Comparison of ENCODE assay signal across 2 cellular contexts in genomic region chrX:40262641-40263560, GRCh38.
TF ChIP-seq lines count a peak whose summit lies in the region.

No MANE protein-coding gene starts in this region.

TF ChIP-seq in IMR-90, 13 proteins besides CTCF, POLR2A, EP300 and RAD21:
- TF ChIP-seq MAZ (IDR thresholded peaks at IDR 0.05; ENCODE audit: borderline replicate concordance, low read depth, low read length) (peak; percentile 31; the same call in 1 of the 2 replicates), RCOR1 (IDR thresholded peaks at IDR 0.05; ENCODE audit: insufficient replicate concordance, low read length) (no peak)

TF ChIP-seq in HepG2, 621 proteins besides CTCF, POLR2A, EP300 and RAD21:
- TF ChIP-seq FOSL2 (CRISPR knock-in tag; IDR thresholded peaks at IDR 0.05) (peak; percentile 46; the same call in 1 of the 2 replicates), ZNF749 (CRISPR knock-in tag; IDR thresholded peaks at IDR 0.05; ENCODE audit: borderline replicate concordance) (no peak), ZNF557 (CRISPR knock-in tag; IDR thresholded peaks at IDR 0.05) (no peak), HOXA3 (CRISPR knock-in tag; IDR thresholded peaks at IDR 0.05) (no peak), LRRFIP1 (CRISPR knock-in tag; conservative IDR thresholded peaks at IDR 0.05) (no peak), PLSCR1 (CRISPR knock-in tag; IDR thresholded peaks at IDR 0.05; ENCODE audit: borderline replicate concordance) (no peak), RARA (CRISPR knock-in tag; IDR thresholded peaks at IDR 0.05) (peak; percentile 32; the same call in 1 of the 2 replicates), SAP130 (CRISPR knock-in tag; IDR thresholded peaks at IDR 0.05; ENCODE audit: low read depth) (no peak), MAX (IDR thresholded peaks at IDR 0.05) (no peak), ZFY (CRISPR knock-in tag; IDR thresholded peaks at IDR 0.05) (no peak), MYC (CRISPR knock-in tag; IDR thresholded peaks at IDR 0.05; ENCODE audit: borderline replicate concordance) (no peak), ZC3H13 (CRISPR knock-in tag; IDR thresholded peaks at IDR 0.05) (no peak), NFE2L1 (CRISPR knock-in tag; IDR thresholded peaks at IDR 0.05; ENCODE audit: borderline replicate concordance) (no peak), ZBTB3 (CRISPR knock-in tag; IDR thresholded peaks at IDR 0.05; ENCODE audit: borderline replicate concordance, low read depth) (no peak)
